Comparison of ENCODE assay signal across 21 cellular contexts in the genomic region with DNA sequence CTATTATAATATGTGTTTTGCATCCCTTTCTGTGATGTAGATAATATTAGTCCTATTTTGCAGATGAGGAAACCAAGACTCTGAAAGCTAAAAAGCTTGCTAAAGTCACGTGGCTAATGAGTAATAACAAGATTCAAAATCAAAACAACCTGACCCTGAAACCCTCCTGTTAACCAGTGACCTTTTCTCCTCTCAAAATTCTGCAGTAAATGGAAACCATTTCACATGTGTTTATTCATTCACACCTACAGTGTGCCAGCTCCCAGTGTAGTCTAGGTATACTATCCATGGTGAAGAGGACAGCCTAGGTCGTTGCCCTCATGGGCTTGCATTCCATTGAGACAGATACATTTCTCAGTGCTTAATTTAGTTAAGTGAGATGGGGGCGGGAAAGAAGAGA. TPM values are rescaled to one million over a fixed set of nuclear protein-coding genes. Genes with fewer than 3 reads are reported as not detected.
A peak's percentile ranks its signal among the peaks of the same experiment; 100 is the strongest.
DNase-seq lines count a peak whose midpoint lies in the region; ATAC-seq and TF ChIP-seq lines count a peak whose summit lies in the region.
"Had no signal": no experiment of that assay in that cellular context is flagged by ENCODE, and none has a peak within 500 bp of the region (broad histone marks: within the 10 kb centered on the region; RNA-seq: fewer than 3 reads in every experiment).

No MANE protein-coding gene starts in this region.

- DNase-seq in activated CD4-positive, CD25-positive, alpha-beta regulatory T cell treated with anti-CD3 and anti-CD28 coated beads, Interleukin-2, amount 50 U/mL, for 72 hours = no peak
- DNase-seq in mesothelial cell of epicardium (ENCODE audit: low spot score in 2 of 2, unreplicated experiment in 2 of 2) (no peak), amygdala (lab: John Stamatoyannopoulos, UW) (no peak), testis (no peak)
- no peak for DNase-seq in CD8-positive, alpha-beta memory T cell
- DNase-seq: activated CD4-positive, CD25-positive, alpha-beta regulatory T cell; CD4-positive, alpha-beta memory T cell; DMS153; kidney glomerular epithelial cell; NCI-H146; NCI-H510A; Peyer's patch; SIG-M5; substantia nigra; SW 1271 had no signal

- H3K4me3 ChIP-seq in OCI-LY3 (ENCODE audit: low read length) (no peak overlapping the region), testis (no peak overlapping the region)
- H3K4me3 ChIP-seq in CD8-positive, alpha-beta memory T cell (ENCODE audit: low read length) = no peak overlapping the region
- H3K4me3 ChIP-seq: Peyer's patch had no signal

- H3K27me3 Mint-ChIP-seq in mesothelial cell of epicardium (ENCODE audit: low read depth) = no peaks in the 10 kb centered on the region
- no peaks in the 10 kb centered on the region for H3K27me3 Mint-ChIP-seq in CD8-positive, alpha-beta memory T cell
- H3K27me3 Mint-ChIP-seq: activated naive CD8-positive, alpha-beta T cell; CD4-positive, alpha-beta memory T cell; progenitor cell of endocrine pancreas had no signal

- TF ChIP-seq CTCF in OCI-LY3 (IDR thresholded peaks at IDR 0.05; ENCODE audit: low read depth, low read length) (no peak), mesothelial cell of epicardium (IDR thresholded peaks at IDR 0.05; ENCODE audit: unreplicated experiment) (no peak), testis (IDR thresholded peaks at IDR 0.05) (no peak)

- H3K27me3 ChIP-seq in OCI-LY3 (ENCODE audit: low read depth, low read length) (no peaks in the 10 kb centered on the region), testis (no peaks in the 10 kb centered on the region)
- H3K27me3 ChIP-seq in CD8-positive, alpha-beta memory T cell (ENCODE audit: insufficient read depth, low read length, poor library complexity, severe bottlenecking) = no peaks in the 10 kb centered on the region
- H3K27me3 ChIP-seq: Peyer's patch had no signal

- ATAC-seq in activated CD4-positive, CD25-positive, alpha-beta regulatory T cell treated with anti-CD3 and anti-CD28 coated beads, Interleukin-2, amount 50 U/mL, for 24 hours = peak; percentile 91 to 95
- peak; percentile 45 for ATAC-seq in GM18520 (IDR thresholded peaks at IDR 0.05; ENCODE audit: unreplicated experiment)

- POLR2A ChIA-PET in CD8-positive, alpha-beta memory T cell (lab: Charles Lee) = no interaction called here

- no peaks in the 10 kb centered on the region for H3K36me3 Mint-ChIP-seq in mesothelial cell of epicardium
- H3K36me3 Mint-ChIP-seq in CD8-positive, alpha-beta memory T cell = peaks cover 4 to 10% (median 5%) of the 10 kb centered on the region in 3 donors
- H3K36me3 Mint-ChIP-seq: activated naive CD8-positive, alpha-beta T cell had no signal

- H3K27ac ChIP-seq in OCI-LY3 (ENCODE audit: low read length) (no peak overlapping the region), testis (no peak overlapping the region)
- H3K27ac ChIP-seq in CD8-positive, alpha-beta memory T cell (ENCODE audit: low read depth, low read length) = no peak overlapping the region
- H3K27ac ChIP-seq: 22Rv1, Peyer's patch had no signal

- no peaks in the 10 kb centered on the region for H3K36me3 ChIP-seq in OCI-LY3 (replicated peaks; ENCODE audit: low read depth, low read length)
- H3K36me3 ChIP-seq in CD8-positive, alpha-beta memory T cell (ENCODE audit: insufficient read depth, low read length) = no peaks in the 10 kb centered on the region
- no peaks in the 10 kb centered on the region for H3K36me3 ChIP-seq in testis (ENCODE audit: low read depth, missing control alignments)
- H3K36me3 ChIP-seq: Peyer's patch had no signal

- no peaks in the 10 kb centered on the region for H3K79me2 ChIP-seq in OCI-LY3 (ENCODE audit: low read length)

- no peaks in the 10 kb centered on the region for H3K9me3 ChIP-seq in OCI-LY3 (ENCODE audit: insufficient read depth, low read length)
- no peaks in the 10 kb centered on the region for H3K9me3 ChIP-seq in CD8-positive, alpha-beta memory T cell (ENCODE audit: low read length)
- H3K9me3 ChIP-seq in testis = no peaks in the 10 kb centered on the region
- H3K9me3 ChIP-seq: Peyer's patch had no signal

- peaks cover 22% of the 10 kb centered on the region for H3K4me1 Mint-ChIP-seq in mesothelial cell of epicardium
- peaks cover 24 to 47% (median 27%) of the 10 kb centered on the region in 3 donors for H3K4me1 Mint-ChIP-seq in CD8-positive, alpha-beta memory T cell

- H4K20me1 ChIP-seq in OCI-LY3 (ENCODE audit: insufficient read depth, low read length) = no peaks in the 10 kb centered on the region

- 0 out of 2 replicates have a peak overlapping the region, but pooled peaks have one; percentile 1 for H3K4me2 ChIP-seq in OCI-LY3 (ENCODE audit: low read length)

- no peak overlapping the region for H3K4me3 Mint-ChIP-seq in mesothelial cell of epicardium
- no peak overlapping the region for H3K4me3 Mint-ChIP-seq in CD8-positive, alpha-beta memory T cell
- H3K4me3 Mint-ChIP-seq: activated naive CD8-positive, alpha-beta T cell; CD4-positive, alpha-beta memory T cell had no signal

- 65 to 82% methylated on average over 3 of the region's 3 CpGs for WGBS in testis, 2 donors

- H3K27ac Mint-ChIP-seq in mesothelial cell of epicardium = peak overlapping the region; percentile 1
- H3K27ac Mint-ChIP-seq in CD8-positive, alpha-beta memory T cell = peak overlapping the region in 2 of 8 donors; percentile 43 to 64
- H3K27ac Mint-ChIP-seq: activated naive CD8-positive, alpha-beta T cell had no signal

- no peak for TF ChIP-seq POLR2A in testis (IDR thresholded peaks at IDR 0.05)

- peaks cover 16% of the 10 kb centered on the region for H3K4me1 ChIP-seq in OCI-LY3 (ENCODE audit: low read length)
- H3K4me1 ChIP-seq in CD8-positive, alpha-beta memory T cell (ENCODE audit: insufficient read depth, low read length) = no peaks in the 10 kb centered on the region
- no peaks in the 10 kb centered on the region for H3K4me1 ChIP-seq in testis
- H3K4me1 ChIP-seq: Peyer's patch had no signal

- intact Hi-C loops in testis (cut with DNase I; ENCODE audit: low total_unique reads) = no loop called here

- no peak overlapping the region for H2AFZ ChIP-seq in OCI-LY3 (ENCODE audit: low read depth, low read length)

- CTCF ChIA-PET in CD8-positive, alpha-beta memory T cell (lab: Charles Lee) = no interaction called here

- peaks cover 14% of the 10 kb centered on the region for H3K9me3 Mint-ChIP-seq in mesothelial cell of epicardium
- H3K9me3 Mint-ChIP-seq in CD8-positive, alpha-beta memory T cell = peaks cover 0 to 5% (median 0%) of the 10 kb centered on the region in 5 donors

- no peak overlapping the region for H3K9ac ChIP-seq in OCI-LY3 (ENCODE audit: low read length)

RNA-seq across cellular contexts. Expression of gene PHACTR2, which starts 30.6 kb away (rescaled TPM):
- total RNA-seq in mesothelial cell of epicardium (117 to 125 TPM (median 124 TPM) in 3 replicates), testis (100 to 1,000 TPM; 102 to 121 TPM)
- total RNA-seq in CD8-positive, alpha-beta memory T cell = 10 to 100 TPM; 27.8 to 29.1 TPM
- 42.1 TPM for polyA plus RNA-seq in CD8-positive, alpha-beta memory T cell
- 18.3 TPM for polyA plus RNA-seq in testis (ENCODE audit: insufficient read depth, low read depth, low replicate concordance)
